Comparison of ENCODE assay signal across 23 cellular contexts in genomic region chr3:157776822-157777221, GRCh38.
"Had no signal": no experiment of that assay in that cellular context is flagged by ENCODE, and none has a peak within 500 bp of the region (broad histone marks: within the 10 kb centered on the region; RNA-seq: fewer than 3 reads in every experiment).

No MANE protein-coding gene starts in this region.

- H3K27me3 ChIP-seq: colonic mucosa, esophagus muscularis mucosa, foreskin keratinocyte, gastrocnemius medialis, gastroesophageal sphincter, heart left ventricle, heart right ventricle had no signal

- H3K9me3 ChIP-seq: colonic mucosa, esophagus muscularis mucosa, gastrocnemius medialis, gastroesophageal sphincter had no signal

- H3K4me1 ChIP-seq: colonic mucosa, foreskin keratinocyte, gastrocnemius medialis, heart left ventricle, heart right ventricle had no signal

- H3K4me3 ChIP-seq: colonic mucosa, coronary artery, dorsolateral prefrontal cortex, esophagus muscularis mucosa, gastrocnemius medialis, gastroesophageal sphincter, heart left ventricle, heart right ventricle had no signal

- H3K27ac ChIP-seq: colonic mucosa, coronary artery, dorsolateral prefrontal cortex, epithelial cell of prostate, esophagus muscularis mucosa, foreskin keratinocyte, gastrocnemius medialis, gastroesophageal sphincter, heart left ventricle, heart right ventricle had no signal

- H3K36me3 ChIP-seq: colonic mucosa, esophagus muscularis mucosa, gastrocnemius medialis, gastroesophageal sphincter, heart left ventricle, heart right ventricle had no signal

- DNase-seq: colonic mucosa; cortex of kidney; dermis blood vessel endothelial cell; dorsolateral prefrontal cortex; effector CD4-positive, alpha-beta T cell; effector CD8-positive, alpha-beta T cell; effector memory CD4-positive, alpha-beta T cell; effector memory CD8-positive, alpha-beta T cell; endodermal cell; erythroblast; foreskin fibroblast; foreskin keratinocyte; foreskin melanocyte; gastrocnemius medialis; glutamatergic neuron; head of caudate nucleus; heart left ventricle; heart right ventricle had no signal

- ATAC-seq: effector memory CD8-positive, alpha-beta T cell; esophagus mucosa; foreskin keratinocyte; gastrocnemius medialis; gastroesophageal sphincter; heart left ventricle; heart right ventricle had no signal
